In the genomic region with DNA sequence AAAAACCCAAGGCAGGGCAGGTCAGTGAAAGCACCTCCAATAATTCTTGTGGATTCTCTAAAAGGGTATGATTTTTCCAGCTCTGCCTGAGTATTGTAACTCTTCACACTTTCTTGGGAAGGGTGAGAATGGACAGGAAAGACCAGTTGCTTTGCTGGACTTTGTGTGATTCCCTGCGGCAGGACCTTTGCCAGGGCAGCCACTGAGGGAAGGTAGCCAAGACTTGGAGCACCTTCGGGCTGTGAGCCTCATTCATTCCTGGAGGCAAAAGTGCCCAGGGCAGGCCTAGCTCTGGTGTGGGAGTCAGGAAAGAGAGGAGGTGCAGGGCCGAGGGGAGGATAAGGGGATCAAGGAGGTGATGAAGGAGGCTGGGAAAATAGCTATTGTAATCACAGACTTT, we compare ENCODE assay signal across 1 cellular context.
TF ChIP-seq lines count a peak whose summit lies in the region.

No MANE protein-coding gene starts in this region.

TF ChIP-seq in IMR-90, 13 proteins besides CTCF, POLR2A, EP300 and RAD21 (continued from another document):
- TF ChIP-seq SMC3 (IDR thresholded peaks at IDR 0.05; ENCODE audit: low read depth, low read length) (no peak), MAFK (IDR thresholded peaks at IDR 0.05; ENCODE audit: low read depth, low read length) (no peak), BHLHE40 (IDR thresholded peaks at IDR 0.05; ENCODE audit: low read depth, low read length) (no peak), RCOR1 (IDR thresholded peaks at IDR 0.05; ENCODE audit: insufficient replicate concordance, low read length) (no peak)
